In genomic region chr3:192514754-192515660, GRCh38 we compare ENCODE assay signal across 1 cellular context.
A peak's percentile ranks its signal among the peaks of the same experiment; 100 is the strongest.
TF ChIP-seq lines count a peak whose summit lies in the region.

No MANE protein-coding gene starts in this region.

TF ChIP-seq in HEK293, 187 proteins besides CTCF, POLR2A, EP300 and RAD21 (continued from another document):
- no peak for TF ChIP-seq ZNF132 (tag by site-specific recombination; IDR thresholded peaks at IDR 0.05; ENCODE audit: borderline replicate concordance)
- no peak for TF ChIP-seq ZNF169 (tag by site-specific recombination; IDR thresholded peaks at IDR 0.05)
- no peak for TF ChIP-seq ZNF530 (tag by site-specific recombination; IDR thresholded peaks at IDR 0.05; ENCODE audit: low read depth)
- peak; percentile 44; the same call in 1 of the 2 replicates for TF ChIP-seq ZBTB17 (tag by site-specific recombination; IDR thresholded peaks at IDR 0.05)
- no peak; the same call in 1 of the 2 replicates for TF ChIP-seq KLF9 (tag by site-specific recombination; IDR thresholded peaks at IDR 0.05; ENCODE audit: low read depth)
- TF ChIP-seq ZBTB6 (tag by site-specific recombination; IDR thresholded peaks at IDR 0.05): no peak
- no peak for TF ChIP-seq ZNF18 (tag by site-specific recombination; IDR thresholded peaks at IDR 0.05)
- TF ChIP-seq YY1 (tag by site-specific recombination; IDR thresholded peaks at IDR 0.05): no peak
- no peak for TF ChIP-seq ATF2 (tag by site-specific recombination; IDR thresholded peaks at IDR 0.05; ENCODE audit: low read depth)
- TF ChIP-seq ZNF292 (tag by site-specific recombination; IDR thresholded peaks at IDR 0.05; ENCODE audit: borderline replicate concordance, low read depth): no peak
- TF ChIP-seq ZNF549 (tag by site-specific recombination; IDR thresholded peaks at IDR 0.05): no peak
- TF ChIP-seq SCRT2 (tag by site-specific recombination; IDR thresholded peaks at IDR 0.05): no peak; the same call in 1 of the 2 replicates
- TF ChIP-seq ZNF843 (tag by site-specific recombination; IDR thresholded peaks at IDR 0.05): no peak
- TF ChIP-seq ZNF433 (tag by site-specific recombination; IDR thresholded peaks at IDR 0.05; ENCODE audit: low read depth): no peak
- TF ChIP-seq ZNF548 (tag by site-specific recombination; IDR thresholded peaks at IDR 0.05): no peak
- TF ChIP-seq OVOL3 (tag by site-specific recombination; IDR thresholded peaks at IDR 0.05): no peak
- no peak for TF ChIP-seq ZNF701 (tag by site-specific recombination; IDR thresholded peaks at IDR 0.05)
- no peak for TF ChIP-seq ZNF211 (tag by site-specific recombination; IDR thresholded peaks at IDR 0.05; ENCODE audit: low read depth)
- no peak for TF ChIP-seq ZNF747 (tag by site-specific recombination; IDR thresholded peaks at IDR 0.05)
